In the genomic region with DNA sequence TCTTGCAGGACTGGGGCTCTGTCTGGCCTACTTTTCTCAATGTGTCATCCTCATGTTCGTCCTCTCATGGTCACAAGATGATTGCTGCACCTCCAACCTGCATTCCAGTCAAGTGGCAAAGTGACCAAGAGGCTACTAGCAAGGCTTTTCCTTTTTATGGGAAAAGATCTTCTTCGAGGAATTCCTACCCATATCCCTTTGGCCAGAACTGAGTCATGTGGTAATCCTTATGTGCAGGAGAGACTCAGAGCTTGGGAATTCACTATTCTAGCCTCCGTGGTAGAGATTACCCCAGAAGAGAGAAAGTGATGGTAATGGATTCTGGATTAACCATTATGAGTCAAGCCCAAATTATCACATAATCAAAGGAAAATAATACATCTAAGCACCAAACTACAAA, we compare ENCODE assay signal across 16 cellular contexts.
DNase-seq lines count a peak whose midpoint lies in the region; ATAC-seq and TF ChIP-seq lines count a peak whose summit lies in the region.
"Had no signal": no experiment of that assay in that cellular context is flagged by ENCODE, and none has a peak within 500 bp of the region (broad histone marks: within the 10 kb centered on the region; RNA-seq: fewer than 3 reads in every experiment).

No MANE protein-coding gene starts in this region.

- no peak overlapping the region for H3K27ac Mint-ChIP-seq in activated naive CD4-positive, alpha-beta T cell treated with anti-CD3 and anti-CD28 coated beads, Interleukin-2, amount 10 ng/mL, durations not matched to agents 7 days and 5 days
- H3K27ac Mint-ChIP-seq: stimulated activated effector memory CD8-positive, alpha-beta T cell treated with anti-CD3 and anti-CD28 coated beads, Interleukin-12 subunit alpha, Interleukin-12 subunit beta, amount 100 ng/mL, for 72 hours had no signal

- H3K9me3 ChIP-seq in osteoblast (ENCODE audit: low read depth, low read length), result no peaks in the 10 kb centered on the region

- no peak overlapping the region for H2AFZ ChIP-seq in osteoblast (ENCODE audit: low read length)

- no peaks in the 10 kb centered on the region for H3K4me1 Mint-ChIP-seq in activated naive CD4-positive, alpha-beta T cell treated with anti-CD3 and anti-CD28 coated beads, Interleukin-2, amount 10 ng/mL, durations not matched to agents 7 days and 5 days
- H3K4me1 Mint-ChIP-seq: stimulated activated effector memory CD8-positive, alpha-beta T cell treated with anti-CD3 and anti-CD28 coated beads, Interleukin-12 subunit alpha, Interleukin-12 subunit beta, amount 100 ng/mL, for 72 hours had no signal

- H3K4me2 ChIP-seq in osteoblast (ENCODE audit: insufficient read depth, low read length), result no peak overlapping the region

- no peaks in the 10 kb centered on the region for H3K27me3 Mint-ChIP-seq in activated naive CD4-positive, alpha-beta T cell treated with anti-CD3 and anti-CD28 coated beads, Interleukin-2, amount 10 ng/mL, durations not matched to agents 7 days and 5 days

- TF ChIP-seq CTCF in osteoblast (IDR thresholded peaks at IDR 0.05; ENCODE audit: extremely low read depth, low read depth, low read length), result no peak
- no peak for TF ChIP-seq CTCF in omental fat pad (IDR thresholded peaks at IDR 0.05)

- H3K4me3 ChIP-seq in osteoblast (ENCODE audit: insufficient read depth, low read length), result no peak overlapping the region

- H3K4me1 ChIP-seq in osteoblast (ENCODE audit: insufficient read depth, low read length), result peaks cover 32% of the 10 kb centered on the region

- DNase-seq in EL (peak; percentile 90), LHCN-M2 (ENCODE audit: low read depth) (peak; percentile 73), dedifferentiated amniotic fluid mesenchymal stem cell (ENCODE audit: extremely low spot score) (peak; percentile 22), osteoblast (ENCODE audit: insufficient read length, low spot score, missing footprints) (peak; percentile 42), NCI-H187 (lab: John Stamatoyannopoulos, UW) (no peak), omental fat pad (ENCODE audit: low spot score) (no peak)
- DNase-seq in activated naive CD4-positive, alpha-beta T cell treated with anti-CD3 and anti-CD28 coated beads, Interleukin-2, amount 10 ng/mL, durations not matched to agents 7 days and 5 days, result no peak
- DNase-seq: central memory CD4-positive, alpha-beta T cell; DMS79 treated with DMSO at 0.1 percent for 48 hours; Kasumi-1; kidney; NCI-H1436 treated with DMSO at 0.1 percent for 48 hours; NCI-H345; nucleus accumbens had no signal

- ATAC-seq in GM19467 (IDR thresholded peaks at IDR 0.05; ENCODE audit: unreplicated experiment), result no peak
- no peak for ATAC-seq in omental fat pad (ENCODE audit: low FRiP score)
- ATAC-seq: stimulated activated effector memory CD8-positive, alpha-beta T cell treated with anti-CD3 and anti-CD28 coated beads, Interleukin-12 subunit alpha, Interleukin-12 subunit beta, amount 100 ng/mL, for 72 hours had no signal

- H3K9me3 Mint-ChIP-seq in activated naive CD4-positive, alpha-beta T cell treated with anti-CD3 and anti-CD28 coated beads, Interleukin-2, amount 10 ng/mL, durations not matched to agents 7 days and 5 days, result no peaks in the 10 kb centered on the region
- H3K9me3 Mint-ChIP-seq: stimulated activated effector memory CD8-positive, alpha-beta T cell treated with anti-CD3 and anti-CD28 coated beads, Interleukin-12 subunit alpha, Interleukin-12 subunit beta, amount 100 ng/mL, for 72 hours had no signal

- H3K4me3 Mint-ChIP-seq in activated naive CD4-positive, alpha-beta T cell treated with anti-CD3 and anti-CD28 coated beads, Interleukin-2, amount 10 ng/mL, durations not matched to agents 7 days and 5 days, result no peak overlapping the region
- H3K4me3 Mint-ChIP-seq: stimulated activated effector memory CD8-positive, alpha-beta T cell treated with anti-CD3 and anti-CD28 coated beads, Interleukin-12 subunit alpha, Interleukin-12 subunit beta, amount 100 ng/mL, for 72 hours had no signal

- H3K27ac ChIP-seq in osteoblast (ENCODE audit: low read depth, low read length), result peak overlapping the region; percentile 74

- no peaks in the 10 kb centered on the region for H3K36me3 Mint-ChIP-seq in activated naive CD4-positive, alpha-beta T cell treated with anti-CD3 and anti-CD28 coated beads, Interleukin-2, amount 10 ng/mL, durations not matched to agents 7 days and 5 days
- H3K36me3 Mint-ChIP-seq: stimulated activated effector memory CD8-positive, alpha-beta T cell treated with anti-CD3 and anti-CD28 coated beads, Interleukin-12 subunit alpha, Interleukin-12 subunit beta, amount 100 ng/mL, for 72 hours had no signal

- no peaks in the 10 kb centered on the region for H3K27me3 ChIP-seq in osteoblast (ENCODE audit: insufficient read depth, low read length)

- no peaks in the 10 kb centered on the region for H4K20me1 ChIP-seq in osteoblast (ENCODE audit: insufficient read depth, low read length)

- CTCF ChIA-PET in activated naive CD4-positive, alpha-beta T cell treated with anti-CD3 and anti-CD28 coated beads, Interleukin-2, amount 10 ng/mL, durations not matched to agents 7 days and 5 days (lab: Charles Lee), result no interaction called here

- H3K36me3 ChIP-seq in osteoblast (ENCODE audit: insufficient read depth, low read length), result no peaks in the 10 kb centered on the region

- no peaks in the 10 kb centered on the region for H3K79me2 ChIP-seq in osteoblast (ENCODE audit: insufficient read depth, low read length)

Comparison
In these comparisons a context has a peak if more than half of its experiments do, and no peak if none do; other contexts are left out.
1. DNase-seq: peak in EL (single experiment), LHCN-M2 (single experiment), dedifferentiated amniotic fluid mesenchymal stem cell (single experiment) and osteoblast (single experiment); none in NCI-H187 (0 of 2), activated naive CD4-positive, alpha-beta T cell treated with anti-CD3 and anti-CD28 coated beads, Interleukin-2, amount 10 ng/mL, durations not matched to agents 7 days and 5 days (single experiment) and omental fat pad (single experiment).